In genomic region chr15:32615871-32616426, GRCh38 we compare ENCODE assay signal across 9 cellular contexts. TPM values are rescaled to one million over a fixed set of nuclear protein-coding genes. Genes with fewer than 3 reads are reported as not detected.
DNase-seq lines count a peak whose midpoint lies in the region; ATAC-seq, FAIRE-seq and TF ChIP-seq lines count a peak whose summit lies in the region.
"Not testable (repeated sequence)": the region's sequence is repeated elsewhere in the genome, so short reads cannot be mapped to it uniquely, and the experiment has no call there.
"Had no signal": no experiment of that assay in that cellular context is flagged by ENCODE, and none has a peak within 500 bp of the region (broad histone marks: within the 10 kb centered on the region; RNA-seq: fewer than 3 reads in every experiment).

No MANE protein-coding gene starts in this region.

- H3K9me1 ChIP-seq in K562 (ENCODE audit: control insufficient read depth, insufficient read depth, low read length), result not testable (repeated sequence)

- POLR2A ChIA-PET in K562 (lab: Yijun Ruan, JAX), result not testable (repeated sequence)

- H3K4me3 ChIP-seq in K562 (peak overlapping the region; percentile 66), left ventricle myocardium inferior (peak overlapping the region; percentile 71), thoracic aorta (peak overlapping the region; percentile 78)

- TF ChIP-seq RAD21 in K562 (CRISPR knock-in tag; conservative IDR thresholded peaks at IDR 0.05 in 1 of 2, IDR thresholded peaks at IDR 0.05 in 1 of 2), result not testable (repeated sequence)

- H3K27ac ChIP-seq in K562 (ENCODE audit: extremely low read depth, low read depth, low read length), result peak overlapping the region; percentile 91
- H3K27ac ChIP-seq in left ventricle myocardium inferior (replicated peaks); thoracic aorta: not testable (repeated sequence)

- H3K79me2 ChIP-seq in K562 (ENCODE audit: control insufficient read depth, insufficient read depth, low read length), result peaks cover 53% of the 10 kb centered on the region

- BruUV-seq in K562 (replicated peaks; lab: Mats Ljungman, UMichigan), result TSS peak; percentile 84

- not testable (repeated sequence) for H3K9me3 Mint-ChIP-seq in nephron progenitor cell

- not testable (repeated sequence) for H3K27me3 Mint-ChIP-seq in nephron progenitor cell (ENCODE audit: low read depth, poor library complexity)

- peak overlapping the region; percentile 58 for H3K9ac ChIP-seq in ES-I3 (ENCODE audit: low read depth, low read length)
- H3K9ac ChIP-seq in K562 (ENCODE audit: insufficient read depth in 1 of 2, low read depth in 2 of 2, low read length in 2 of 2), result peak overlapping the region; percentile 90 to 94

- TF ChIP-seq EP300 in K562 (IDR thresholded peaks at IDR 0.05; ENCODE audit: low read length), result not testable (repeated sequence)

- 0% methylated on average over 9 of the region's 24 CpGs for WGBS in K562 (ENCODE audit: insufficient coverage, low coverage, missing lambda C conversion rate)

- H3K4me2 ChIP-seq in K562 (ENCODE audit: insufficient read depth, low read length), result peak overlapping the region; percentile 85

- in situ Hi-C loops in K562 (cut with MboI), result not testable (repeated sequence)

- CTCF ChIA-PET in K562 (lab: Yijun Ruan, JAX; ENCODE audit: low intra/inter-chr PET ratio), result not testable (repeated sequence)

- H2AFZ ChIP-seq in K562 (ENCODE audit: low read depth, low read length), result peak overlapping the region; percentile 44; the same call in 1 of the 2 replicates

- DNase-seq in K562 (ENCODE audit: extremely low read depth in 1 of 4, low spot score in 3 of 4) (peak in 1 of 4 experiments; percentile 34), nephron progenitor cell (peak; percentile 14)
- not testable (repeated sequence) for DNase-seq in left ventricle myocardium inferior; thoracic aorta (ENCODE audit: low spot score)

- H3K9me3 ChIP-seq in ES-I3 (ENCODE audit: control insufficient read depth, insufficient read depth, low read length); K562 (replicated peaks; ENCODE audit: control insufficient read depth, insufficient read depth, low read depth, low read length); left ventricle myocardium inferior (replicated peaks); thoracic aorta: not testable (repeated sequence)

- intact Hi-C loops in K562 (cut with micrococcal nuclease); left ventricle myocardium inferior (cut with micrococcal nuclease): not testable (repeated sequence)

- peak overlapping the region; percentile 99 for H3K4me3 Mint-ChIP-seq in nephron progenitor cell

- TF ChIP-seq CTCF in K562 (IDR thresholded peaks at IDR 0.05 in 2 of 3, conservative IDR thresholded peaks at IDR 0.05 in 1 of 3; ENCODE audit: insufficient read depth in 2 of 3, low read depth in 1 of 3, low read length in 3 of 3); left ventricle myocardium inferior (IDR thresholded peaks at IDR 0.05; ENCODE audit: borderline replicate concordance); nephron progenitor cell (IDR thresholded peaks at IDR 0.05); thoracic aorta (IDR thresholded peaks at IDR 0.05): not testable (repeated sequence)

- not testable (repeated sequence) for H3K4me1 ChIP-seq in ES-I3 (ENCODE audit: insufficient read depth, low read length); K562 (replicated peaks in 1 of 2; ENCODE audit: control insufficient read depth in 2 of 2, insufficient read depth in 2 of 2, low read length in 2 of 2); thoracic aorta (ENCODE audit: control insufficient read depth in 1 of 2, low read depth in 2 of 2)
- peaks cover 14% of the 10 kb centered on the region for H3K4me1 ChIP-seq in left ventricle myocardium inferior

- ATAC-seq in GM21576 (IDR thresholded peaks at IDR 0.05; ENCODE audit: unreplicated experiment), result peak; percentile 9
- peak; percentile 25 for ATAC-seq in HG03432 (IDR thresholded peaks at IDR 0.05; ENCODE audit: unreplicated experiment)
- ATAC-seq in SK-N-SH treated with all-trans-retinoic acid at 6 μM for 48 hours, result peak; percentile 54
- peak; percentile 66 for ATAC-seq in K562
- ATAC-seq in thoracic aorta (ENCODE audit: insufficient number of reproducible peaks, low FRiP score, low read depth), result not testable (repeated sequence)

- H3K27ac Mint-ChIP-seq in nephron progenitor cell, result peak overlapping the region; percentile 98

- TF ChIP-seq POLR2A in K562 (conservative IDR thresholded peaks at IDR 0.05), result not testable (repeated sequence)

- H4K20me1 ChIP-seq in K562 (replicated peaks; ENCODE audit: control insufficient read depth, insufficient read depth, low read length), result not testable (repeated sequence)

- FAIRE-seq in K562 (lab: Jason Lieb, UNC), result peak; percentile 29

- H3K27me3 ChIP-seq in K562 (ENCODE audit: control insufficient read depth in 2 of 2, insufficient read depth in 2 of 2, low read length in 2 of 2); left ventricle myocardium inferior (ENCODE audit: low read depth); thoracic aorta (replicated peaks; ENCODE audit: insufficient read depth): not testable (repeated sequence)

- peaks cover 27% of the 10 kb centered on the region for H3K4me1 Mint-ChIP-seq in nephron progenitor cell

- not testable (repeated sequence) for H3K36me3 ChIP-seq in ES-I3 (ENCODE audit: insufficient read depth, low read length); K562 (ENCODE audit: control insufficient read depth, insufficient read depth, low read length); left ventricle myocardium inferior; thoracic aorta

- not testable (repeated sequence) for H3K36me3 Mint-ChIP-seq in nephron progenitor cell (ENCODE audit: low read depth)

RNA-seq across cellular contexts. Expression of gene ARHGAP11A, which starts 0.6 kb away (rescaled TPM):
- total RNA-seq in K562 (2011; cell fraction: chromatin; rRNA removed; ENCODE audit: low replicate concordance), result 13.8 and 84.9 TPM in 2 replicates
- total RNA-seq in K562 (2011; cell fraction: nucleolus; rRNA removed), result 10.0 and 17.0 TPM in 2 replicates
- 27.4 and 31.5 TPM in 2 replicates for total RNA-seq in K562 (2011; cell fraction: nucleoplasm; rRNA removed)
- total RNA-seq in K562 (2014; rRNA removed) (39.0 and 40.5 TPM in 2 replicates), K562 (2014; rRNA removed; fragmentation: Illumina TruSeq; extraction: Trizol) (68.9 and 89.7 TPM in 2 replicates), K562 (2015; rRNA removed; fragmentation: Illumina TruSeq; extraction: Trizol) (61.1 and 61.5 TPM in 2 replicates), K562 (2021) (68.4 and 92.5 TPM in 2 replicates), left ventricle myocardium inferior (2.5 TPM), thoracic aorta (under 1 TPM; 0.68 to 0.92 TPM)
- polyA plus RNA-seq in K562 (2011; rRNA removed) (36.9 and 49.8 TPM in 2 replicates), K562 (2014; fragmentation: Illumina TruSeq; extraction: Trizol) (76.8 and 81.3 TPM in 2 replicates), K562 (2014; fragmentation: Nextera tagmentation; extraction: Ambion mirVana) (10 to 100 TPM; 17.5 to 21.0 TPM), K562 (2014; rRNA removed) (50.2 and 66.6 TPM in 2 replicates)
- 7.7 and 14.0 TPM in 2 replicates for polyA plus RNA-seq in K562 (2011; cell fraction: cytosol; rRNA removed)
- polyA plus RNA-seq in K562 (2011; cell fraction: nucleus; rRNA removed), result 17.3 and 17.5 TPM in 2 replicates
- 31.7 and 61.7 TPM in 2 replicates for polyA plus RNA-seq in K562 (2012)
- 42.8 and 58.4 TPM in 2 replicates for polyA minus RNA-seq in K562 (2011; rRNA and poly(A)+ RNA removed)
- 20.0 and 23.5 TPM in 2 replicates for polyA minus RNA-seq in K562 (2011; cell fraction: cytosol; rRNA and poly(A)+ RNA removed)
- polyA minus RNA-seq in K562 (2011; cell fraction: nucleus; rRNA and poly(A)+ RNA removed), result 16.2 and 27.1 TPM in 2 replicates

RNA-seq across cellular contexts. Expression of gene GOLGA8N, which starts 22.7 kb away (rescaled TPM):
- total RNA-seq in K562 (2011; cell fraction: chromatin; rRNA removed; ENCODE audit: low replicate concordance), result 1.8 and 2.2 TPM in 2 replicates
- 3.3 and 3.8 TPM in 2 replicates for total RNA-seq in K562 (2011; cell fraction: nucleolus; rRNA removed)
- 0.92 and 1.1 TPM in 2 replicates for total RNA-seq in K562 (2011; cell fraction: nucleoplasm; rRNA removed)
- 0.08 and 4.5 TPM in 2 replicates for total RNA-seq in K562 (2014; rRNA removed)
- 0.35 and 0.36 TPM in 2 replicates for total RNA-seq in K562 (2014; rRNA removed; fragmentation: Illumina TruSeq; extraction: Trizol)
- 0.23 and 0.25 TPM in 2 replicates for total RNA-seq in K562 (2015; rRNA removed; fragmentation: Illumina TruSeq; extraction: Trizol)
- total RNA-seq in K562 (2021), result 0.24 and 0.60 TPM in 2 replicates
- polyA plus RNA-seq in K562 (2011; rRNA removed), result 0.17 and 0.37 TPM in 2 replicates
- 0.01 and 0.10 TPM in 2 replicates for polyA plus RNA-seq in K562 (2011; cell fraction: cytosol; rRNA removed)
- 0.57 and 2.5 TPM in 2 replicates for polyA plus RNA-seq in K562 (2011; cell fraction: nucleus; rRNA removed)
- 1.1 and 1.6 TPM in 2 replicates for polyA plus RNA-seq in K562 (2012)
- 0.24 and 0.26 TPM in 2 replicates for polyA plus RNA-seq in K562 (2014; fragmentation: Illumina TruSeq; extraction: Trizol)
- under 1 TPM; 0.01 to 0.04 TPM for polyA plus RNA-seq in K562 (2014; fragmentation: Nextera tagmentation; extraction: Ambion mirVana)
- polyA plus RNA-seq in K562 (2014; rRNA removed), result 0.12 and 0.17 TPM in 2 replicates
- 0.07 and 0.36 TPM in 2 replicates for polyA minus RNA-seq in K562 (2011; rRNA and poly(A)+ RNA removed)
- not detected in 2 replicates for polyA minus RNA-seq in K562 (2011; cell fraction: cytosol; rRNA and poly(A)+ RNA removed)
- 0.13 and 0.89 TPM in 2 replicates for polyA minus RNA-seq in K562 (2011; cell fraction: nucleus; rRNA and poly(A)+ RNA removed)
- total RNA-seq in left ventricle myocardium inferior, result 10.9 TPM
- 10 to 100 TPM; 21.2 to 36.8 TPM for total RNA-seq in thoracic aorta

RNA-seq across cellular contexts. Expression of gene SCG5, which starts 25.6 kb away (rescaled TPM):
- 0.69 TPM in 1 of 2 replicates, not detected in the other for total RNA-seq in K562 (2011; cell fraction: chromatin; rRNA removed; ENCODE audit: low replicate concordance)
- total RNA-seq in K562 (2011; cell fraction: nucleolus; rRNA removed), result not detected in 2 replicates
- not detected in 2 replicates for total RNA-seq in K562 (2011; cell fraction: nucleoplasm; rRNA removed)
- not detected in 2 replicates for total RNA-seq in K562 (2014; rRNA removed)
- 0.33 TPM in 1 of 2 replicates, not detected in the other for total RNA-seq in K562 (2014; rRNA removed; fragmentation: Illumina TruSeq; extraction: Trizol)
- 0.19 and 0.76 TPM in 2 replicates for total RNA-seq in K562 (2015; rRNA removed; fragmentation: Illumina TruSeq; extraction: Trizol)
- total RNA-seq in K562 (2021), result 0.31 and 0.33 TPM in 2 replicates
- polyA plus RNA-seq in K562 (2011; rRNA removed), result 0.09 and 0.25 TPM in 2 replicates
- polyA plus RNA-seq in K562 (2011; cell fraction: cytosol; rRNA removed), result not detected in 2 replicates
- polyA plus RNA-seq in K562 (2011; cell fraction: nucleus; rRNA removed), result 0.22 and 0.24 TPM in 2 replicates
- polyA plus RNA-seq in K562 (2012), result 0.14 and 0.25 TPM in 2 replicates
- not detected in 2 replicates for polyA plus RNA-seq in K562 (2014; fragmentation: Illumina TruSeq; extraction: Trizol)
- polyA plus RNA-seq in K562 (2014; fragmentation: Nextera tagmentation; extraction: Ambion mirVana), result under 1 TPM; 0.06 to 0.10 TPM
- polyA plus RNA-seq in K562 (2014; rRNA removed), result 0.28 TPM in 1 of 2 replicates, not detected in the other
- not detected in 2 replicates for polyA minus RNA-seq in K562 (2011; rRNA and poly(A)+ RNA removed)
- polyA minus RNA-seq in K562 (2011; cell fraction: cytosol; rRNA and poly(A)+ RNA removed), result not detected in 2 replicates
- polyA minus RNA-seq in K562 (2011; cell fraction: nucleus; rRNA and poly(A)+ RNA removed), result 0.78 TPM in 1 of 2 replicates, not detected in the other
- not detected for total RNA-seq in left ventricle myocardium inferior
- total RNA-seq in thoracic aorta, result 1 to 10 TPM; 2.4 to 3.3 TPM
- total RNA-seq: Right ventricle myocardium superior had no signal
